Comparison of ENCODE assay signal across 19 cellular contexts in the genomic region with DNA sequence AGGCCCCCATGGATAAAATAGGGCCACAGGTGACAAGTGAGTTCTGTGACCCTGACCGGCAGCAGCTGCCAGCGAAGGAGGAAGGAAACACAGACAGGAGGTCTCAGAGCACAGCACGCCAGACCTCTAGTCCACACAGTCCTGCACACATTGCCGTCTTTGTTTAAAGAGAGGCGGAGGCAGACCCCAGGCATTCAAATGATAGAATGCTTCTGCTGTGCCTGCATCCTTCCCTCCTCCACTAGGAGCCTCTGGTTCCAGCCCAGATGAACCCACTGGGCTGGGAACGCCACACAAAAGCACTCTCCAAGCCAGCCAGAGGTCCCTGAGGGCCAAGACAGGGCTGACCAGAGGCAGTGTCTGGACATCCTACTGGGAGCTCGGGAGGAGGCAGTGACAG.
DNase-seq lines count a peak whose midpoint lies in the region; ATAC-seq and TF ChIP-seq lines count a peak whose summit lies in the region.
"Had no signal": no experiment of that assay in that cellular context is flagged by ENCODE, and none has a peak within 500 bp of the region (broad histone marks: within the 10 kb centered on the region; RNA-seq: fewer than 3 reads in every experiment).

No MANE protein-coding gene starts in this region.

- H3K4me1 ChIP-seq in lower lobe of right lung, result peaks cover 33% of the 10 kb centered on the region
- no peaks in the 10 kb centered on the region for H3K4me1 ChIP-seq in OCI-LY7 (ENCODE audit: insufficient read depth, low read length, poor library complexity, severe bottlenecking)

- no peak overlapping the region for H3K4me3 Mint-ChIP-seq in WTC11
- H3K4me3 Mint-ChIP-seq in stimulated activated effector memory CD8-positive, alpha-beta T cell treated with anti-CD3 and anti-CD28 coated beads, Interleukin-12 subunit alpha, Interleukin-12 subunit beta, amount 100 ng/mL, for 72 hours, result no peak overlapping the region
- H3K4me3 Mint-ChIP-seq: activated CD4-positive, alpha-beta T cell treated with anti-CD3 and anti-CD28 coated beads for 36 hours; activated naive CD4-positive, alpha-beta T cell treated with anti-CD3 and anti-CD28 coated beads for 36 hours; activated T-cell treated with anti-CD3 and anti-CD28 coated beads, Interleukin-2, amount 50 U/mL, for 72 hours; stimulated activated naive CD8-positive, alpha-beta T cell treated with anti-CD3 and anti-CD28 coated beads, Interleukin-15, amount 100 ng/mL, for 72 hours had no signal

- intact Hi-C loops in lower lobe of right lung (cut with DNase I), result no loop called here
- intact Hi-C loops in OCI-LY7 (cut with micrococcal nuclease; ENCODE audit: unreplicated experiment), result no loop called here

- DNase-seq in Kasumi-1 (lab: John Stamatoyannopoulos, UW) (peak; percentile 18 to 19), WTC11 (ENCODE audit: low spot score) (no peak), lower lobe of right lung (peak; percentile 18), OCI-LY7 (ENCODE audit: low spot score) (no peak), NCI-H82 treated with DMSO at 0.1 percent for 48 hours (lab: John Stamatoyannopoulos, UW; ENCODE audit: unreplicated experiment) (no peak)
- no peak for DNase-seq in stimulated activated effector memory CD8-positive, alpha-beta T cell treated with anti-CD3 and anti-CD28 coated beads, Interleukin-12 subunit alpha, Interleukin-12 subunit beta, amount 100 ng/mL, for 72 hours (ENCODE audit: low spot score in 2 of 2)
- DNase-seq: activated CD4-positive, alpha-beta T cell treated with anti-CD3 and anti-CD28 coated beads for 36 hours; activated naive CD4-positive, alpha-beta T cell treated with anti-CD3 and anti-CD28 coated beads for 36 hours; activated T-cell treated with anti-CD3 and anti-CD28 coated beads, Interleukin-2, amount 50 U/mL, for 72 hours; caudate nucleus; erythroblast; foreskin keratinocyte; hypothalamus; NCI-H1105 treated with DMSO at 0.1 percent for 48 hours; NCI-H2107; occipital lobe; stimulated activated CD4-positive, alpha-beta T cell treated with anti-CD3 and anti-CD28 coated beads, Interleukin-12 subunit alpha, Interleukin-12 subunit beta, amount 100 ng/mL, for 4 hours; stimulated activated naive CD8-positive, alpha-beta T cell treated with anti-CD3 and anti-CD28 coated beads, Interleukin-15, amount 100 ng/mL, for 72 hours had no signal

- TF ChIP-seq CTCF in WTC11 (IDR thresholded peaks at IDR 0.05) (no peak), lower lobe of right lung (IDR thresholded peaks at IDR 0.05) (no peak), OCI-LY7 (conservative IDR thresholded peaks at IDR 0.05; ENCODE audit: low read length) (no peak)

- H3K27ac Mint-ChIP-seq in WTC11, result 0 out of 2 replicates have a peak overlapping the region, but pooled peaks have one; percentile 11
- no peak overlapping the region for H3K27ac Mint-ChIP-seq in stimulated activated effector memory CD8-positive, alpha-beta T cell treated with anti-CD3 and anti-CD28 coated beads, Interleukin-12 subunit alpha, Interleukin-12 subunit beta, amount 100 ng/mL, for 72 hours
- H3K27ac Mint-ChIP-seq: activated CD4-positive, alpha-beta T cell treated with anti-CD3 and anti-CD28 coated beads for 36 hours; activated naive CD4-positive, alpha-beta T cell treated with anti-CD3 and anti-CD28 coated beads for 36 hours; activated T-cell treated with anti-CD3 and anti-CD28 coated beads, Interleukin-2, amount 50 U/mL, for 72 hours; stimulated activated naive CD8-positive, alpha-beta T cell treated with anti-CD3 and anti-CD28 coated beads, Interleukin-15, amount 100 ng/mL, for 72 hours had no signal

- no peaks in the 10 kb centered on the region for H3K36me3 Mint-ChIP-seq in WTC11
- no peaks in the 10 kb centered on the region for H3K36me3 Mint-ChIP-seq in stimulated activated effector memory CD8-positive, alpha-beta T cell treated with anti-CD3 and anti-CD28 coated beads, Interleukin-12 subunit alpha, Interleukin-12 subunit beta, amount 100 ng/mL, for 72 hours

- no peaks in the 10 kb centered on the region for H3K9me2 ChIP-seq in OCI-LY7 (ENCODE audit: insufficient read depth, low read length)

- H3K4me1 Mint-ChIP-seq in WTC11, result peaks cover 21% of the 10 kb centered on the region
- no peaks in the 10 kb centered on the region for H3K4me1 Mint-ChIP-seq in stimulated activated effector memory CD8-positive, alpha-beta T cell treated with anti-CD3 and anti-CD28 coated beads, Interleukin-12 subunit alpha, Interleukin-12 subunit beta, amount 100 ng/mL, for 72 hours
- H3K4me1 Mint-ChIP-seq: activated CD4-positive, alpha-beta T cell treated with anti-CD3 and anti-CD28 coated beads for 36 hours had no signal

- H3K79me2 ChIP-seq in OCI-LY7 (ENCODE audit: insufficient read depth, low read depth, low read length), result no peaks in the 10 kb centered on the region

- H3K27ac ChIP-seq in lower lobe of right lung, result no peak overlapping the region
- H3K27ac ChIP-seq in temporal lobe (ENCODE audit: low read depth, low read length), result peak overlapping the region; percentile 12
- no peak overlapping the region for H3K27ac ChIP-seq in OCI-LY7 (ENCODE audit: low read depth, low read length, poor library complexity, severe bottlenecking)
- H3K27ac ChIP-seq: foreskin keratinocyte had no signal

- H3K27me3 Mint-ChIP-seq in WTC11 (ENCODE audit: low read depth), result no peaks in the 10 kb centered on the region; the same call in 1 of the 2 replicates
- H3K27me3 Mint-ChIP-seq: activated CD4-positive, alpha-beta T cell treated with anti-CD3 and anti-CD28 coated beads for 36 hours had no signal

- POLR2A ChIA-PET in WTC11 (lab: Charles Lee), result no interaction called here
- POLR2A ChIA-PET in OCI-LY7 (lab: Charles Lee), result no interaction called here

- no peaks in the 10 kb centered on the region for H3K9me3 ChIP-seq in lower lobe of right lung
- no peaks in the 10 kb centered on the region for H3K9me3 ChIP-seq in OCI-LY7 (ENCODE audit: low read length)

- H3K4me3 ChIP-seq in lower lobe of right lung (no peak overlapping the region), OCI-LY7 (ENCODE audit: low read depth, low read length, poor library complexity, severe bottlenecking) (no peak overlapping the region)

- H3K36me3 ChIP-seq in lower lobe of right lung, result no peaks in the 10 kb centered on the region
- H3K36me3 ChIP-seq in OCI-LY7 (ENCODE audit: insufficient read depth, low read length), result no peaks in the 10 kb centered on the region

- H4K20me1 ChIP-seq in OCI-LY7 (ENCODE audit: insufficient read depth, low read length), result no peaks in the 10 kb centered on the region; the same call in 1 of the 2 replicates

- H3K4me2 ChIP-seq in OCI-LY7 (ENCODE audit: low read length), result no peak overlapping the region

- no peaks in the 10 kb centered on the region for H3K27me3 ChIP-seq in lower lobe of right lung (ENCODE audit: low read depth)
- H3K27me3 ChIP-seq: foreskin keratinocyte had no signal

- BruUV-seq in OCI-LY7 (replicated peaks; lab: Mats Ljungman, UMichigan), result no TSS peak

- no peak overlapping the region for H2AFZ ChIP-seq in OCI-LY7 (ENCODE audit: low read length)

- ATAC-seq in WTC11, result no peak
- no peak for ATAC-seq in lower lobe of right lung
- no peak for ATAC-seq in stimulated activated effector memory CD8-positive, alpha-beta T cell treated with anti-CD3 and anti-CD28 coated beads, Interleukin-12 subunit alpha, Interleukin-12 subunit beta, amount 100 ng/mL, for 72 hours
- ATAC-seq: activated CD4-positive, alpha-beta T cell treated with anti-CD3 and anti-CD28 coated beads for 36 hours; activated T-cell treated with anti-CD3 and anti-CD28 coated beads, Interleukin-2, amount 50 U/mL, for 72 hours; foreskin keratinocyte; stimulated activated naive CD8-positive, alpha-beta T cell treated with anti-CD3 and anti-CD28 coated beads, Interleukin-15, amount 100 ng/mL, for 72 hours had no signal

- no peaks in the 10 kb centered on the region for H3K9me3 Mint-ChIP-seq in WTC11
- no peaks in the 10 kb centered on the region for H3K9me3 Mint-ChIP-seq in stimulated activated effector memory CD8-positive, alpha-beta T cell treated with anti-CD3 and anti-CD28 coated beads, Interleukin-12 subunit alpha, Interleukin-12 subunit beta, amount 100 ng/mL, for 72 hours
- H3K9me3 Mint-ChIP-seq: activated naive CD4-positive, alpha-beta T cell treated with anti-CD3 and anti-CD28 coated beads for 36 hours; activated T-cell treated with anti-CD3 and anti-CD28 coated beads, Interleukin-2, amount 50 U/mL, for 72 hours; stimulated activated naive CD8-positive, alpha-beta T cell treated with anti-CD3 and anti-CD28 coated beads, Interleukin-15, amount 100 ng/mL, for 72 hours had no signal

- CTCF ChIA-PET in WTC11 (lab: Charles Lee), result no interaction called here
- CTCF ChIA-PET in OCI-LY7 (lab: Charles Lee; ENCODE audit: unreplicated experiment), result no interaction called here

TF ChIP-seq in WTC11, 78 proteins besides CTCF, POLR2A, EP300 and RAD21:
- no peak for TF ChIP-seq ZNF219 (CRISPR knock-in tag; IDR thresholded peaks at IDR 0.05; ENCODE audit: borderline replicate concordance)
- TF ChIP-seq ATF1 (CRISPR knock-in tag; IDR thresholded peaks at IDR 0.05), result no peak
- TF ChIP-seq ZNF263 (CRISPR knock-in tag; IDR thresholded peaks at IDR 0.05; ENCODE audit: low read depth), result no peak
- TF ChIP-seq SMAD3 (CRISPR knock-in tag; IDR thresholded peaks at IDR 0.05; ENCODE audit: borderline replicate concordance), result no peak
- TF ChIP-seq, protein P1, sequence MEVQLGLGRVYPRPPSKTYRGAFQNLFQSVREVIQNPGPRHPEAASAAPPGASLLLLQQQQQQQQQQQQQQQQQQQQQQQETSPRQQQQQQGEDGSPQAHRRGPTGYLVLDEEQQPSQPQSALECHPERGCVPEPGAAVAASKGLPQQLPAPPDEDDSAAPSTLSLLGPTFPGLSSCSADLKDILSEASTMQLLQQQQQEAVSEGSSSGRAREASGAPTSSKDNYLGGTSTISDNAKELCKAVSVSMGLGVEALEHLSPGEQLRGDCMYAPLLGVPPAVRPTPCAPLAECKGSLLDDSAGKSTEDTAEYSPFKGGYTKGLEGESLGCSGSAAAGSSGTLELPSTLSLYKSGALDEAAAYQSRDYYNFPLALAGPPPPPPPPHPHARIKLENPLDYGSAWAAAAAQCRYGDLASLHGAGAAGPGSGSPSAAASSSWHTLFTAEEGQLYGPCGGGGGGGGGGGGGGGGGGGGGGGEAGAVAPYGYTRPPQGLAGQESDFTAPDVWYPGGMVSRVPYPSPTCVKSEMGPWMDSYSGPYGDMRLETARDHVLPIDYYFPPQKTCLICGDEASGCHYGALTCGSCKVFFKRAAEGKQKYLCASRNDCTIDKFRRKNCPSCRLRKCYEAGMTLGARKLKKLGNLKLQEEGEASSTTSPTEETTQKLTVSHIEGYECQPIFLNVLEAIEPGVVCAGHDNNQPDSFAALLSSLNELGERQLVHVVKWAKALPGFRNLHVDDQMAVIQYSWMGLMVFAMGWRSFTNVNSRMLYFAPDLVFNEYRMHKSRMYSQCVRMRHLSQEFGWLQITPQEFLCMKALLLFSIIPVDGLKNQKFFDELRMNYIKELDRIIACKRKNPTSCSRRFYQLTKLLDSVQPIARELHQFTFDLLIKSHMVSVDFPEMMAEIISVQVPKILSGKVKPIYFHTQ (CRISPR knock-in tag; IDR thresholded peaks at IDR 0.05), result no peak
- TF ChIP-seq TEAD1 (CRISPR knock-in tag; IDR thresholded peaks at IDR 0.05), result no peak

Comparison
In these comparisons a context has a peak if more than half of its experiments do, and no peak if none do; other contexts are left out.
1. DNase-seq: peak in Kasumi-1 (2 of 2) and lower lobe of right lung (single experiment); none in WTC11 (single experiment), OCI-LY7 (single experiment), stimulated activated effector memory CD8-positive, alpha-beta T cell treated with anti-CD3 and anti-CD28 coated beads, Interleukin-12 subunit alpha, Interleukin-12 subunit beta, amount 100 ng/mL, for 72 hours (0 of 2) and NCI-H82 treated with DMSO at 0.1 percent for 48 hours (single experiment).